Comparison of ENCODE assay signal across 8 cellular contexts in the genomic region with DNA sequence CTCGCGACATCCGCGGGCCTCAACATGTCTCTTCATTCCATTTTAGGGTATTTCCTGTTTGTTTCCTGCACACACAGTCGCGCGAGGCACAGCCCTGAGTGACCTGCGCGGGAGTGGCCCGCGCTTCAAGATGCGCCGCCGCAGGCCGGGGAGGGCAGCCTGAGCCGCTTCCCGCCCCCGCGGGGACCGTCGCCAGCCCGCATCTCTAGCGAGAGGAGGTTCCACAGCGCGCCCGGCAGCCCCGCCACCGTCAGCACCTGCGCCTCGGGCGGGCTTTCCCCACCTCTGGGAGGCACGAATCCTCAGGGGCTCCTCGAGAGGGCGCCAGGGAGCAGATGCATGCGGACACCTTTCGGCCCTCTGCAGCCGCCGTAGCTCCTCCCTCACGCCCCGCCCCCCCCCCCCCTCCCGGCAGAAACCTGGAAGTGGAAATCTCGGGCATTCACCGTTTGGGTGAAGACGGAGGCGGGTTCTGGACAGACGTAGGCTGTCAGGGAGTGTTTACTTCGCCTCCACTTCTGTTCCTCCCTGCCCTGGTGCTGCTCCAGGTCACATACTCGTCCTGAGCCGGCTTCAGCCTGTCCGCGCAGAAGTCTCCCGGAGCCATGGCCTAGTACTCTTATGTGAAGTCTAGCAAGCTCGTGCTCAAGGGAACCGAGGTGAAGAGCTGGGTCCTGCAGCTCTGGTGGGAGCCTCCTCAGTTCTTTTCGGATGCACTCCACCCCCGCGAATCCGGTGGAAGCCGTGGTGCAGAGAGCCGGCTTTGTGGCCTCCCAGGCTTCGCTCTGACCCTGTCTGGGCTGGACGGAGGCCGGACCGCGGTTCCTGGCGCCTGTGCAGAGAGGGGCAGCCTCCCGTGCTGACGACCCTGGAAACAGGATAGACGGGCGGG.
DNase-seq lines count a peak whose midpoint lies in the region; ATAC-seq and TF ChIP-seq lines count a peak whose summit lies in the region.

No MANE protein-coding gene starts in this region.

- ATAC-seq in GM18505 (IDR thresholded peaks at IDR 0.05; ENCODE audit: unreplicated experiment) (peak; percentile 92), HG03039 (IDR thresholded peaks at IDR 0.05; ENCODE audit: unreplicated experiment) (peak; percentile 94)

- no peak for TF ChIP-seq POLR2A in GM18505 (IDR thresholded peaks at IDR 0.05; ENCODE audit: borderline replicate concordance, extremely low read depth, insufficient read depth, insufficient read length)

- peak; percentile 64 for DNase-seq in NCI-H2171 (lab: John Stamatoyannopoulos, UW)
- peak; percentile 77 to 82 (median 80) for DNase-seq in activated CD4-positive, CD25-positive, alpha-beta regulatory T cell (lab: John Stamatoyannopoulos, UW)
- peak; percentile 94 for DNase-seq in central memory CD4-positive, alpha-beta T cell
- DNase-seq in iris pigment epithelial cell (ENCODE audit: low read depth), result peak; percentile 84
- DNase-seq in stimulated activated CD4-positive, alpha-beta T cell treated with anti-CD3 and anti-CD28 coated beads, Interleukin-15, amount 100 ng/mL, for 48 hours (ENCODE audit: low read depth in 2 of 2), result peak; percentile 78 to 82
- DNase-seq in NOMO-1 treated with dmso at 0.1 percent for 144 hours (lab: John Stamatoyannopoulos, UW; ENCODE audit: unreplicated experiment), result no peak
